Comparison of ENCODE assay signal across 9 cellular contexts in genomic region chr22:50398698-50399648, GRCh38. TPM values are rescaled to one million over a fixed set of nuclear protein-coding genes. Genes with fewer than 3 reads are reported as not detected.
DNase-seq lines count a peak whose midpoint lies in the region; ATAC-seq lines count a peak whose summit lies in the region.
"Had no signal": no experiment of that assay in that cellular context is flagged by ENCODE, and none has a peak within 500 bp of the region (broad histone marks: within the 10 kb centered on the region; RNA-seq: fewer than 3 reads in every experiment).

No MANE protein-coding gene starts in this region.

- H3K36me3 Mint-ChIP-seq in activated CD4-positive, alpha-beta T cell treated with anti-CD3 and anti-CD28 coated beads, Interleukin-2, amount 10 ng/mL, durations not matched to agents 7 days and 5 days (ENCODE audit: low read depth): peaks cover 22% of the 10 kb centered on the region
- peaks cover 5 to 9% (median 6%) of the 10 kb centered on the region in 3 donors for H3K36me3 Mint-ChIP-seq in immature natural killer cell

- H3K27ac Mint-ChIP-seq in activated CD4-positive, alpha-beta T cell treated with anti-CD3 and anti-CD28 coated beads, Interleukin-2, amount 10 ng/mL, durations not matched to agents 7 days and 5 days: peak overlapping the region; percentile 50
- H3K27ac Mint-ChIP-seq in immature natural killer cell: peak overlapping the region; percentile 84 to 91 (median 88)

- no peaks in the 10 kb centered on the region for H3K9me3 ChIP-seq in SK-N-MC (ENCODE audit: low read depth, low read length)

- POLR2A ChIA-PET in activated CD4-positive, alpha-beta T cell treated with anti-CD3 and anti-CD28 coated beads, Interleukin-2, amount 10 ng/mL, durations not matched to agents 7 days and 5 days (lab: Charles Lee): interaction anchor here (0.9 kb wide), 1 partner anchor 71 kb away, joined by 5 read pairs; no protein-coding TSS in a partner anchor

- peaks cover 12% of the 10 kb centered on the region for H3K36me3 ChIP-seq in SK-N-MC (ENCODE audit: insufficient read depth, low read length)

- H3K27me3 Mint-ChIP-seq in activated CD4-positive, alpha-beta T cell treated with anti-CD3 and anti-CD28 coated beads, Interleukin-2, amount 10 ng/mL, durations not matched to agents 7 days and 5 days: no peaks in the 10 kb centered on the region
- H3K27me3 Mint-ChIP-seq in immature natural killer cell (ENCODE audit: low read depth in 3 of 3): peaks cover 0 to 7% (median 0%) of the 10 kb centered on the region in 3 donors

- CTCF ChIA-PET in activated CD4-positive, alpha-beta T cell treated with anti-CD3 and anti-CD28 coated beads, Interleukin-2, amount 10 ng/mL, durations not matched to agents 7 days and 5 days (lab: Charles Lee): interaction anchor here (0.7 to 1.3 kb wide), 3 partner anchors 12 to 224 kb away, joined by 3 to 4 read pairs (median 3); no protein-coding TSS in a partner anchor

- ATAC-seq in GM18867 (IDR thresholded peaks at IDR 0.05; ENCODE audit: unreplicated experiment): no peak

- H3K4me3 Mint-ChIP-seq in activated CD4-positive, alpha-beta T cell treated with anti-CD3 and anti-CD28 coated beads, Interleukin-2, amount 10 ng/mL, durations not matched to agents 7 days and 5 days: no peak overlapping the region
- H3K4me3 Mint-ChIP-seq in immature natural killer cell: peak overlapping the region in 3 of 5 donors; percentile 24 to 82 (median 63)

- H3K4me1 Mint-ChIP-seq in activated CD4-positive, alpha-beta T cell treated with anti-CD3 and anti-CD28 coated beads, Interleukin-2, amount 10 ng/mL, durations not matched to agents 7 days and 5 days: peaks cover 31% of the 10 kb centered on the region
- H3K4me1 Mint-ChIP-seq in immature natural killer cell: peaks cover 47 to 65% of the 10 kb centered on the region in 2 donors

- no peak overlapping the region for H3K4me3 ChIP-seq in SK-N-MC

- DNase-seq in activated CD4-positive, alpha-beta T cell treated with anti-CD3 and anti-CD28 coated beads, Interleukin-2, amount 10 ng/mL, durations not matched to agents 7 days and 5 days: no peak
- no peak for DNase-seq in activated CD4-positive, alpha-beta T cell treated with anti-CD3 and anti-CD28 coated beads, Interleukin-2, amount 50 U/mL, for 1 hour
- DNase-seq in SK-N-MC (ENCODE audit: low read depth, low spot score) (no peak), immature natural killer cell (peak in 2 of 3 donors; percentile 10 to 21), substantia nigra (lab: John Stamatoyannopoulos, UW) (no peak), NCI-H1436 treated with DMSO at 0.1 percent for 48 hours (lab: John Stamatoyannopoulos, UW) (no peak)
- DNase-seq in activated CD4-positive, alpha-beta T cell treated with anti-CD3 and anti-CD28 coated beads for 4 hours: no peak
- DNase-seq: activated CD8-positive, alpha-beta memory T cell treated with anti-CD3 and anti-CD28 coated beads, Interleukin-2, amount 50 U/mL, for 48 hours had no signal

- H3K9ac ChIP-seq in SK-N-MC (ENCODE audit: insufficient read length): no peak overlapping the region

- H3K27ac ChIP-seq in SK-N-MC (peak overlapping the region; percentile 31; the same call in 1 of the 2 replicates), substantia nigra (ENCODE audit: low read depth, low read length, poor library complexity, severe bottlenecking) (peak overlapping the region; percentile 89)

- no peaks in the 10 kb centered on the region for H3K9me3 Mint-ChIP-seq in activated CD4-positive, alpha-beta T cell treated with anti-CD3 and anti-CD28 coated beads, Interleukin-2, amount 10 ng/mL, durations not matched to agents 7 days and 5 days
- H3K9me3 Mint-ChIP-seq in immature natural killer cell: no peaks in the 10 kb centered on the region

RNA-seq across cellular contexts. Expression of gene PPP6R2, which starts 55.8 kb away (rescaled TPM):
- total RNA-seq in activated CD4-positive, alpha-beta T cell treated with anti-CD3 and anti-CD28 coated beads, Interleukin-2, amount 10 ng/mL, durations not matched to agents 7 days and 5 days: 10 to 100 TPM; 55.6 to 67.6 TPM
- polyA plus RNA-seq in immature natural killer cell: 10 to 100 TPM; 13.5 to 43.5 (median 19.6) TPM

Comparison
In these comparisons a context has a peak if more than half of its experiments do, and no peak if none do; other contexts are left out.
1. DNase-seq: peak in immature natural killer cell (2 of 3); none in activated CD4-positive, alpha-beta T cell treated with anti-CD3 and anti-CD28 coated beads, Interleukin-2, amount 10 ng/mL, durations not matched to agents 7 days and 5 days (single experiment), activated CD4-positive, alpha-beta T cell treated with anti-CD3 and anti-CD28 coated beads, Interleukin-2, amount 50 U/mL, for 1 hour (single experiment), SK-N-MC (single experiment), substantia nigra (0 of 49), NCI-H1436 treated with DMSO at 0.1 percent for 48 hours (single experiment) and activated CD4-positive, alpha-beta T cell treated with anti-CD3 and anti-CD28 coated beads for 4 hours (0 of 2).